In genomic region chr5:126808619-126809018, GRCh38 we compare ENCODE assay signal across 8 cellular contexts. TPM values are rescaled to one million over a fixed set of nuclear protein-coding genes. Genes with fewer than 3 reads are reported as not detected.
DNase-seq lines count a peak whose midpoint lies in the region; ATAC-seq and TF ChIP-seq lines count a peak whose summit lies in the region.

No MANE protein-coding gene starts in this region.

- DNase-seq in BJ (ENCODE audit: low read depth): no peak
- DNase-seq in GM13976 (ENCODE audit: low spot score): peak; percentile 38
- peak; percentile 75 to 77 for DNase-seq in Kasumi-1 (lab: John Stamatoyannopoulos, UW)
- peak; percentile 7 for DNase-seq in brain microvascular endothelial cell
- peak; percentile 48 to 52 for DNase-seq in lung microvascular endothelial cell (ENCODE audit: low read depth in 2 of 2)
- no peak for DNase-seq in activated effector memory CD4-positive, alpha-beta T cell treated with Interleukin-2 at 50 U/mL for 16 hours

- no peak overlapping the region for H3K27ac ChIP-seq in brain microvascular endothelial cell

- no peak for ATAC-seq in HG03460 (IDR thresholded peaks at IDR 0.05; ENCODE audit: unreplicated experiment)
- no peak for ATAC-seq in GM21423 (IDR thresholded peaks at IDR 0.05; ENCODE audit: unreplicated experiment)

- H3K27me3 ChIP-seq in BJ (ENCODE audit: control insufficient read depth, insufficient read depth, low read length) (no peaks in the 10 kb centered on the region), brain microvascular endothelial cell (replicated peaks) (no peaks in the 10 kb centered on the region)

- no peaks in the 10 kb centered on the region for H3K36me3 ChIP-seq in BJ (ENCODE audit: control insufficient read depth, insufficient read depth, low read length)
- no peaks in the 10 kb centered on the region for H3K36me3 ChIP-seq in brain microvascular endothelial cell (replicated peaks)

- H3K4me3 ChIP-seq in BJ (ENCODE audit: low read depth, low read length) (no peak overlapping the region), brain microvascular endothelial cell (ENCODE audit: low read depth, low read length) (no peak overlapping the region)

- POLR2A ChIA-PET in BJ (lab: Charles Lee): no interaction called here

- CTCF ChIA-PET in BJ (lab: Yijun Ruan, JAX): interaction anchor here (0.6 to 1.7 kb wide), 6 partner anchors 9 to 422 kb away, joined by 3 to 5 read pairs (median 4); no protein-coding TSS in a partner anchor

- in situ Hi-C loops in GM13976 (cut with MboI; ENCODE audit: low sequenced_read_pairs, unreplicated experiment): loop anchor here (25.0 kb wide), 1 partner anchor 471 kb away; no protein-coding TSS in a partner anchor
- in situ Hi-C loops in brain microvascular endothelial cell (cut with HindIII; ENCODE audit: low pct_ligation_motif_present, low sequenced_read_pairs): no loop called here

- TF ChIP-seq CTCF in BJ (IDR thresholded peaks at IDR 0.05; ENCODE audit: insufficient read depth, low read depth, low read length) (peak; percentile 47), GM13976 (IDR thresholded peaks at IDR 0.05; ENCODE audit: borderline replicate concordance, control extremely low read depth, extremely low read depth, insufficient read depth, missing control alignments) (peak; percentile 13), brain microvascular endothelial cell (IDR thresholded peaks at IDR 0.05; ENCODE audit: low read depth, low read length, missing control alignments) (peak; percentile 50)

RNA-seq across cellular contexts. Expression of gene LMNB1, which starts 31.7 kb away (rescaled TPM):
- 11.2 and 12.0 TPM in 2 replicates for polyA plus RNA-seq in BJ (2011; rRNA removed)
- 6.6 and 7.7 TPM in 2 replicates for polyA minus RNA-seq in BJ (2011; rRNA and poly(A)+ RNA removed)
- total RNA-seq in lung microvascular endothelial cell: 13.3 and 32.0 TPM in 2 replicates

Comparison
In these comparisons a context has a peak if more than half of its experiments do, and no peak if none do; other contexts are left out.
1. DNase-seq: peak in GM13976 (single experiment), Kasumi-1 (2 of 2), brain microvascular endothelial cell (single experiment) and lung microvascular endothelial cell (2 of 2); none in BJ (single experiment) and activated effector memory CD4-positive, alpha-beta T cell treated with Interleukin-2 at 50 U/mL for 16 hours (single experiment).
2. Peak in every context shown above with its lines, with median percentiles within 50 percentile points of each other: CTCF ChIP-seq.